12 cellular contexts compared by ENCODE assay signal in genomic region chr3:71048948-71049347, GRCh38.
A peak's percentile ranks its signal among the peaks of the same experiment; 100 is the strongest.
DNase-seq lines count a peak whose midpoint lies in the region; ATAC-seq and TF ChIP-seq lines count a peak whose summit lies in the region.
"Had no signal": no experiment of that assay in that cellular context is flagged by ENCODE, and none has a peak within 500 bp of the region (broad histone marks: within the 10 kb centered on the region; RNA-seq: fewer than 3 reads in every experiment).

No MANE protein-coding gene starts in this region.

- in situ Hi-C loops in KBM-7 (cut with MboI; ENCODE audit: low pct_unique_long_range_greater_than_20kb, low sequenced_read_pairs) = no loop called here

- H3K9me3 ChIP-seq in endodermal cell (ENCODE audit: control insufficient read depth, low read length) = no peaks in the 10 kb centered on the region
- no peaks in the 10 kb centered on the region for H3K9me3 ChIP-seq in mucosa of rectum (ENCODE audit: control insufficient read depth in 2 of 2, low read length in 2 of 2)
- no peaks in the 10 kb centered on the region for H3K9me3 ChIP-seq in aorta (ENCODE audit: control insufficient read depth, low read length)

- no peaks in the 10 kb centered on the region for H3K9me3 Mint-ChIP-seq in stimulated activated naive CD8-positive, alpha-beta T cell treated with anti-CD3 and anti-CD28 coated beads, Interleukin-15, Interleukin-2, amounts not matched to agents 100 ng/mL and 50 ng/mL, for 24 hours
- no peaks in the 10 kb centered on the region for H3K9me3 Mint-ChIP-seq in endodermal cell
- no peaks in the 10 kb centered on the region for H3K9me3 Mint-ChIP-seq in T-helper 2 cell treated with Interferon-gamma antibody and Interleukin-4, amounts not matched to agents 5 μg/mL and 100 μg/mL, for 36 hours
- H3K9me3 Mint-ChIP-seq: CD14-positive monocyte had no signal

- ATAC-seq in stimulated activated naive CD8-positive, alpha-beta T cell treated with anti-CD3 and anti-CD28 coated beads, Interleukin-15, Interleukin-2, amounts not matched to agents 100 U/mL and 50 U/mL, for 24 hours = no peak
- peak; percentile 13 for ATAC-seq in aorta (ENCODE audit: low FRiP score)
- ATAC-seq in HG03460 (IDR thresholded peaks at IDR 0.05; ENCODE audit: unreplicated experiment) = no peak

- intact Hi-C loops in aorta (cut with DNase I) = no loop called here

- peaks cover 99% of the 10 kb centered on the region for H3K36me3 Mint-ChIP-seq in stimulated activated naive CD8-positive, alpha-beta T cell treated with anti-CD3 and anti-CD28 coated beads, Interleukin-15, Interleukin-2, amounts not matched to agents 100 ng/mL and 50 ng/mL, for 24 hours (ENCODE audit: low read depth)
- H3K36me3 Mint-ChIP-seq in endodermal cell (ENCODE audit: low read depth) = peaks cover 41% of the 10 kb centered on the region
- peaks cover 85% of the 10 kb centered on the region for H3K36me3 Mint-ChIP-seq in T-helper 2 cell treated with Interferon-gamma antibody and Interleukin-4, amounts not matched to agents 5 μg/mL and 100 μg/mL, for 36 hours (ENCODE audit: low read depth)

- peak overlapping the region; percentile 33 for H3K4me3 Mint-ChIP-seq in stimulated activated naive CD8-positive, alpha-beta T cell treated with anti-CD3 and anti-CD28 coated beads, Interleukin-15, Interleukin-2, amounts not matched to agents 100 ng/mL and 50 ng/mL, for 24 hours
- H3K4me3 Mint-ChIP-seq in endodermal cell = peak overlapping the region; percentile 38
- H3K4me3 Mint-ChIP-seq in T-helper 2 cell treated with Interferon-gamma antibody and Interleukin-4, amounts not matched to agents 5 μg/mL and 100 μg/mL, for 36 hours = no peak overlapping the region
- H3K4me3 Mint-ChIP-seq: CD14-positive monocyte had no signal

- H3K27me3 ChIP-seq in endodermal cell (ENCODE audit: control insufficient read depth, insufficient read depth, low read length, poor library complexity, severe bottlenecking) (no peaks in the 10 kb centered on the region), mucosa of rectum (ENCODE audit: control insufficient read depth in 2 of 2, insufficient read depth in 2 of 2, low read length in 2 of 2) (no peaks in the 10 kb centered on the region), aorta (ENCODE audit: control insufficient read depth in 1 of 2, insufficient read depth in 2 of 2, low read length in 1 of 2) (no peaks in the 10 kb centered on the region)
- H3K27me3 ChIP-seq: cardiac muscle cell had no signal

- peaks cover 100% of the 10 kb centered on the region for H3K4me1 Mint-ChIP-seq in stimulated activated naive CD8-positive, alpha-beta T cell treated with anti-CD3 and anti-CD28 coated beads, Interleukin-15, Interleukin-2, amounts not matched to agents 100 ng/mL and 50 ng/mL, for 24 hours (ENCODE audit: low read depth)
- H3K4me1 Mint-ChIP-seq in endodermal cell = peaks cover 67% of the 10 kb centered on the region
- H3K4me1 Mint-ChIP-seq in T-helper 2 cell treated with Interferon-gamma antibody and Interleukin-4, amounts not matched to agents 5 μg/mL and 100 μg/mL, for 36 hours (ENCODE audit: low read depth) = peaks cover 71% of the 10 kb centered on the region

- no peak for TF ChIP-seq CTCF in endodermal cell (conservative IDR thresholded peaks at IDR 0.05)

- no peaks in the 10 kb centered on the region for H3K27me3 Mint-ChIP-seq in stimulated activated naive CD8-positive, alpha-beta T cell treated with anti-CD3 and anti-CD28 coated beads, Interleukin-15, Interleukin-2, amounts not matched to agents 100 ng/mL and 50 ng/mL, for 24 hours
- H3K27me3 Mint-ChIP-seq in endodermal cell (ENCODE audit: insufficient read depth) = no peaks in the 10 kb centered on the region
- no peaks in the 10 kb centered on the region for H3K27me3 Mint-ChIP-seq in T-helper 2 cell treated with Interferon-gamma antibody and Interleukin-4, amounts not matched to agents 5 μg/mL and 100 μg/mL, for 36 hours (ENCODE audit: low read depth)

- WGBS in endodermal cell (ENCODE audit: insufficient coverage in 1 of 2, insufficient read length in 1 of 2), 2 experiments = 35 to 47% methylated on average over 11 to 12 of the region's 12 CpGs
- 9 to 12% methylated on average over 12 of the region's 12 CpGs for WGBS in aorta, 2 donors

- H3K4me1 ChIP-seq in endodermal cell (ENCODE audit: control insufficient read depth, insufficient read depth, low read length) (peaks cover 18% of the 10 kb centered on the region), mucosa of rectum (ENCODE audit: control insufficient read depth in 2 of 2, insufficient read depth in 2 of 2, low read length in 2 of 2) (peaks cover 80 to 83% of the 10 kb centered on the region in 2 donors), aorta (ENCODE audit: control insufficient read depth in 1 of 2, insufficient read depth in 2 of 2, low read length in 2 of 2) (peaks cover 13 to 30% of the 10 kb centered on the region in 2 donors)

- no peak overlapping the region for H3K4me3 ChIP-seq in endodermal cell (ENCODE audit: low read length)
- peak overlapping the region; percentile 31 to 45 for H3K4me3 ChIP-seq in mucosa of rectum (ENCODE audit: low read length in 2 of 2)
- no peak overlapping the region for H3K4me3 ChIP-seq in aorta (ENCODE audit: low read length in 2 of 2)
- H3K4me3 ChIP-seq: cardiac muscle cell had no signal

- peak overlapping the region; percentile 90 for H3K27ac Mint-ChIP-seq in stimulated activated naive CD8-positive, alpha-beta T cell treated with anti-CD3 and anti-CD28 coated beads, Interleukin-15, Interleukin-2, amounts not matched to agents 100 ng/mL and 50 ng/mL, for 24 hours
- peak overlapping the region; percentile 85 for H3K27ac Mint-ChIP-seq in endodermal cell
- no peak overlapping the region for H3K27ac Mint-ChIP-seq in T-helper 2 cell treated with Interferon-gamma antibody and Interleukin-4, amounts not matched to agents 5 μg/mL and 100 μg/mL, for 36 hours

- H3K9ac ChIP-seq in endodermal cell (ENCODE audit: extremely low read depth, low read length, poor library complexity, severe bottlenecking) (no peak overlapping the region), mucosa of rectum (ENCODE audit: low read depth in 1 of 2, low read length in 2 of 2) (no peak overlapping the region)

- H3K27ac ChIP-seq in endodermal cell (ENCODE audit: low read depth, low read length) (peak overlapping the region; percentile 40), mucosa of rectum (ENCODE audit: low read depth in 2 of 2, low read length in 2 of 2) (peak overlapping the region; percentile 92 to 96), aorta (ENCODE audit: low read depth in 1 of 2, low read length in 2 of 2) (peak overlapping the region in 1 of 2 donors; percentile 25)
- H3K27ac ChIP-seq: cardiac muscle cell had no signal

- peaks cover 5% of the 10 kb centered on the region for H3K36me3 ChIP-seq in endodermal cell (ENCODE audit: control insufficient read depth, insufficient read depth, low read length)
- H3K36me3 ChIP-seq in mucosa of rectum (ENCODE audit: control insufficient read depth in 2 of 2, insufficient read depth in 2 of 2, low read length in 2 of 2) = peaks cover 41% of the 10 kb centered on the region in 2 donors
- H3K36me3 ChIP-seq in aorta (ENCODE audit: control insufficient read depth in 1 of 2, insufficient read depth in 2 of 2, low read length in 1 of 2) = peaks cover 9 to 11% of the 10 kb centered on the region in 2 donors

- no peak for DNase-seq in stimulated activated naive CD8-positive, alpha-beta T cell treated with anti-CD3 and anti-CD28 coated beads, Interleukin-15, Interleukin-2, amounts not matched to agents 100 U/mL and 50 U/mL, for 24 hours
- DNase-seq in endodermal cell (no peak), aorta (no peak), KBM-7 (no peak)
- no peak for DNase-seq in T-helper 2 cell treated with Interferon-gamma antibody and Interleukin-4, amounts not matched to agents 5 μg/mL and 100 μg/mL, for 36 hours (ENCODE audit: low spot score)
- DNase-seq: activated CD4-positive, alpha-beta T cell treated with anti-CD3 and anti-CD28 coated beads for 1 hour; stimulated activated CD4-positive, alpha-beta T cell treated with anti-CD3 and anti-CD28 coated beads, Interleukin-1b, Interleukin-23, amount 100 ng/mL, for 48 hours had no signal

Comparison
In these comparisons a context has a peak if more than half of its experiments do, and no peak if none do; other contexts are left out.
1. H3K4me3 ChIP-seq: peak in mucosa of rectum (2 of 2); none in endodermal cell (single experiment) and aorta (0 of 2).